ENCODE assay signal across 1 cellular context in genomic region chr9:132506907-132507669, GRCh38.
TF ChIP-seq lines count a peak whose summit lies in the region.

No MANE protein-coding gene starts in this region.

TF ChIP-seq in GM23338, 12 proteins besides CTCF, POLR2A, EP300 and RAD21 (continued from another document):
- TF ChIP-seq ZNF331 (CRISPR knock-in tag; IDR thresholded peaks at IDR 0.05; ENCODE audit: low read depth): no peak
- TF ChIP-seq EZH2 (IDR thresholded peaks at IDR 0.05; ENCODE audit: low read depth, unreplicated experiment): no peak
- TF ChIP-seq ETS1 (IDR thresholded peaks at IDR 0.05): no peak
- no peak for TF ChIP-seq CREB1 (CRISPR knock-in tag; IDR thresholded peaks at IDR 0.05; ENCODE audit: low read depth)
- TF ChIP-seq JUNB (IDR thresholded peaks at IDR 0.05; ENCODE audit: unreplicated experiment): no peak
- TF ChIP-seq REST (IDR thresholded peaks at IDR 0.05; ENCODE audit: unreplicated experiment): no peak
- TF ChIP-seq STAT1 (IDR thresholded peaks at IDR 0.05; ENCODE audit: unreplicated experiment): no peak
- TF ChIP-seq NANOG (IDR thresholded peaks at IDR 0.05; ENCODE audit: borderline replicate concordance): no peak
TF ChIP-seq in GM23338: peak in this region for 0.
